Comparison of ENCODE assay signal across 8 cellular contexts in the genomic region with DNA sequence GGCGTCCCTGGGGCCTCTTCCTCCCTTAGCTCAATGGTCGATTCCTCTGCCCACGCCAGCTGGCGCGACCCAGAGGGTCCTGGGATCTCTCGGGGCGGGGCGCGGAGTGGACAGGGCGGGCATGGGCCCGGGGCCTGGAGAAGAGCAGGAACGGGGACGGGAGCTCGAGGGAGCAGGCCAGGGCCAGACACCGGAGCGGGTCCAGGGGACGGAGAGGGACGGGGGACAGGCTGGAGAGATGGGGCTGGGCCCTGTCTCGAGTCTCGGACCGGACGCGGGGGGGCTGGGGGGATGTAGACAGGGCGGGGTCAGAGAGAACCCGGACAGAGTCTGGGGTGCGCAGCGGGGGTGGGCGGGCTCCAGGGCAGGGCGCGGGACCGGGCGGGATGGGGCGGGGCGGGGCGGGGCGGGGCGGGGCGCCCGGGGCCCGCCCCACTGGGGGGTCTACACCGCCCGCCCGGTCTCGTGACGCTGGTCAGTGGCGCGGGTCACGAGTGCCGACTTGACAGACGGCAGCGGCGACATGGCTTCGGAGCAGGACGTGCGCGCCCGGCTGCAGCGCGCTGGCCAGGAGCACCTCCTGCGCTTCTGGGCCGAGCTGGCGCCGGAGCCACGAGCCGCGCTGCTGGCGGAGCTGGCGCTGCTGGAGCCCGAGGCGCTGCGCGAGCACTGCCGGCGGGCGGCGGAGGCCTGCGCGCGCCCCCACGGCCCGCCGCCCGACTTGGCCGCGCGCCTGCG. TPM values are rescaled to one million over a fixed set of nuclear protein-coding genes. Genes with fewer than 3 reads are reported as not detected.
DNase-seq lines count a peak whose midpoint lies in the region; ATAC-seq and TF ChIP-seq lines count a peak whose summit lies in the region.

A gene with protein sequence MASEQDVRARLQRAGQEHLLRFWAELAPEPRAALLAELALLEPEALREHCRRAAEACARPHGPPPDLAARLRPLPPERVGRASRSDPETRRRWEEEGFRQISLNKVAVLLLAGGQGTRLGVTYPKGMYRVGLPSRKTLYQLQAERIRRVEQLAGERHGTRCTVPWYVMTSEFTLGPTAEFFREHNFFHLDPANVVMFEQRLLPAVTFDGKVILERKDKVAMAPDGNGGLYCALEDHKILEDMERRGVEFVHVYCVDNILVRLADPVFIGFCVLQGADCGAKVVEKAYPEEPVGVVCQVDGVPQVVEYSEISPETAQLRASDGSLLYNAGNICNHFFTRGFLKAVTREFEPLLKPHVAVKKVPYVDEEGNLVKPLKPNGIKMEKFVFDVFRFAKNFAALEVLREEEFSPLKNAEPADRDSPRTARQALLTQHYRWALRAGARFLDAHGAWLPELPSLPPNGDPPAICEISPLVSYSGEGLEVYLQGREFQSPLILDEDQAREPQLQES (plus strand): TSS at position 508 of the 738 bp plus-strand sequence. CDS start 16 bp downstream, at position 524.

- no peak within 1 kb of the TSS for H3K27ac ChIP-seq in stomach smooth muscle (ENCODE audit: low read length)

- H3K4me3 ChIP-seq in NB4 (ENCODE audit: low read depth, low read length) (peak within 1 kb of the TSS; percentile 25), epithelial cell of esophagus (ENCODE audit: low read length) (peak within 1 kb of the TSS; percentile 40), stomach smooth muscle (ENCODE audit: low read length in 2 of 2) (peak within 1 kb of the TSS; percentile 35 to 70)

- peaks cover 7% of the 10 kb centered on the region for H3K36me3 Mint-ChIP-seq in activated CD8-positive, alpha-beta memory T cell treated with anti-CD3 and anti-CD28 coated beads, Interleukin-2, amount 10 ng/mL, durations not matched to agents 7 days and 5 days

- no peaks in the 10 kb centered on the region for H3K9me3 ChIP-seq in stomach smooth muscle (ENCODE audit: control insufficient read depth in 2 of 2, low read length in 2 of 2)

- TF ChIP-seq POLR2A in NB4 (IDR thresholded peaks at IDR 0.05; ENCODE audit: extremely low read depth, insufficient read length), result peak; percentile 28

- peak within 1 kb of the TSS in 1 of 2 donors; percentile 38 for H3K9ac ChIP-seq in stomach smooth muscle (ENCODE audit: low read length in 2 of 2)

- peaks cover 14 to 38% of the 10 kb centered on the region in 2 donors for H3K27me3 ChIP-seq in stomach smooth muscle (ENCODE audit: control insufficient read depth in 1 of 2, insufficient read depth in 2 of 2, low read length in 2 of 2)

- peak; percentile 63 for ATAC-seq in GM21723 (IDR thresholded peaks at IDR 0.05; ENCODE audit: unreplicated experiment)
- peak; percentile 80 for ATAC-seq in activated CD8-positive, alpha-beta memory T cell treated with anti-CD3 and anti-CD28 coated beads, Interleukin-2, amount 10 ng/mL, durations not matched to agents 7 days and 5 days

- no peak for TF ChIP-seq CTCF in NB4 (IDR thresholded peaks at IDR 0.05; ENCODE audit: low read depth, low read length)
- no peak for TF ChIP-seq CTCF in epithelial cell of esophagus (IDR thresholded peaks at IDR 0.05; ENCODE audit: insufficient read depth, low read depth, low read length, missing control alignments)

- peak within 1 kb of the TSS; percentile 52 for H3K27ac Mint-ChIP-seq in activated CD8-positive, alpha-beta memory T cell treated with anti-CD3 and anti-CD28 coated beads, Interleukin-2, amount 10 ng/mL, durations not matched to agents 7 days and 5 days

- DNase-seq in DMS53 (lab: John Stamatoyannopoulos, UW) (peak; percentile 80), NB4 (ENCODE audit: low read depth) (peak; percentile 61), epithelial cell of esophagus (ENCODE audit: low read depth) (peak; percentile 43), midbrain (lab: John Stamatoyannopoulos, UW) (peak; percentile 81), GOT3 (lab: John Stamatoyannopoulos, UW) (no peak)
- DNase-seq in activated CD8-positive, alpha-beta memory T cell treated with anti-CD3 and anti-CD28 coated beads, Interleukin-2, amount 10 ng/mL, durations not matched to agents 7 days and 5 days, result peak; percentile 85

- H3K4me1 ChIP-seq in stomach smooth muscle (ENCODE audit: control insufficient read depth, insufficient read depth, low read length), result peaks cover 19% of the 10 kb centered on the region

- no peaks in the 10 kb centered on the region for H3K9me3 Mint-ChIP-seq in activated CD8-positive, alpha-beta memory T cell treated with anti-CD3 and anti-CD28 coated beads, Interleukin-2, amount 10 ng/mL, durations not matched to agents 7 days and 5 days (ENCODE audit: low read depth)

- H3K4me1 Mint-ChIP-seq in activated CD8-positive, alpha-beta memory T cell treated with anti-CD3 and anti-CD28 coated beads, Interleukin-2, amount 10 ng/mL, durations not matched to agents 7 days and 5 days, result peaks cover 18% of the 10 kb centered on the region

- peaks cover 0 to 6% of the 10 kb centered on the region in 2 donors for H3K36me3 ChIP-seq in stomach smooth muscle (ENCODE audit: control insufficient read depth in 2 of 2, insufficient read depth in 2 of 2, low read length in 2 of 2)

- no peaks in the 10 kb centered on the region for H3K27me3 Mint-ChIP-seq in activated CD8-positive, alpha-beta memory T cell treated with anti-CD3 and anti-CD28 coated beads, Interleukin-2, amount 10 ng/mL, durations not matched to agents 7 days and 5 days

- peak within 1 kb of the TSS; percentile 73 for H3K4me3 Mint-ChIP-seq in activated CD8-positive, alpha-beta memory T cell treated with anti-CD3 and anti-CD28 coated beads, Interleukin-2, amount 10 ng/mL, durations not matched to agents 7 days and 5 days

- CTCF ChIA-PET in activated CD8-positive, alpha-beta memory T cell treated with anti-CD3 and anti-CD28 coated beads, Interleukin-2, amount 10 ng/mL, durations not matched to agents 7 days and 5 days (lab: Charles Lee), result interaction anchor here (0.6 to 2.5 kb wide), 11 partner anchors 10 to 159 kb away, joined by 3 to 29 read pairs (median 6); a partner anchor contains a TSS

RNA-seq across cellular contexts. Expression of the gene that starts here (rescaled TPM):
- 10 to 100 TPM; 32.6 to 35.3 TPM for total RNA-seq in activated CD8-positive, alpha-beta memory T cell treated with anti-CD3 and anti-CD28 coated beads, Interleukin-2, amount 10 ng/mL, durations not matched to agents 7 days and 5 days
